In genomic region chr6:150336299-150336698, GRCh38 we compare ENCODE assay signal across 12 cellular contexts. TPM values are rescaled to one million over a fixed set of nuclear protein-coding genes. Genes with fewer than 3 reads are reported as not detected.
DNase-seq lines count a peak whose midpoint lies in the region; ATAC-seq, FAIRE-seq and TF ChIP-seq lines count a peak whose summit lies in the region.
"Had no signal": no experiment of that assay in that cellular context is flagged by ENCODE, and none has a peak within 500 bp of the region (broad histone marks: within the 10 kb centered on the region; RNA-seq: fewer than 3 reads in every experiment).

No MANE protein-coding gene starts in this region.

- ATAC-seq in HG03196 (IDR thresholded peaks at IDR 0.05; ENCODE audit: unreplicated experiment) (peak; percentile 63), GM12878 (peak; percentile 90), GM19328 (IDR thresholded peaks at IDR 0.05; ENCODE audit: unreplicated experiment) (no peak)

- POLR2A ChIA-PET in GM12878 (lab: Charles Lee): no interaction called here

- DNase-seq in NCI-H2107 treated with DMSO at 0.1 percent for 48 hours (lab: John Stamatoyannopoulos, UW; ENCODE audit: unreplicated experiment) (peak; percentile 11), NCI-H2107 (lab: John Stamatoyannopoulos, UW) (no peak), GM12878 (ENCODE audit: low read depth, low spot score) (peak; percentile 53), anterior cingulate cortex (lab: John Stamatoyannopoulos, UW) (no peak), NK-92 (lab: John Stamatoyannopoulos, UW; ENCODE audit: unreplicated experiment) (no peak)
- DNase-seq: activated naive CD4-positive, alpha-beta T cell treated with Interleukin-2 at 50 U/mL for 16 hours; stimulated activated CD4-positive, alpha-beta T cell treated with anti-CD3 and anti-CD28 coated beads, Interleukin-2, amount 100 ng/mL, for 24 hours had no signal

- H4K20me1 ChIP-seq in GM12878 (ENCODE audit: control insufficient read depth, insufficient read depth): no peaks in the 10 kb centered on the region

- BruUV-seq in GM12878 (replicated peaks; lab: Mats Ljungman, UMichigan): no TSS peak

- SMC1A ChIA-PET in GM12878 (lab: Charles Lee; ENCODE audit: uncharacterized antibody, unreplicated experiment): interaction anchor here (0.6 to 2.0 kb wide), 14 partner anchors 9 to 481 kb away, joined by 3 to 9 read pairs (median 3); no protein-coding TSS in a partner anchor

- no peak overlapping the region for H3K4me2 ChIP-seq in GM12878 (ENCODE audit: control insufficient read depth, insufficient read depth)

- 0% methylated on average over 4 of the region's 4 CpGs for WGBS in GM12878 (ENCODE audit: insufficient coverage, insufficient replicate concordance, low lambda C conversion rate, missing lambda C conversion rate)

- no peak for TF ChIP-seq POLR2A in GM12878 (IDR thresholded peaks at IDR 0.05; ENCODE audit: low read depth, low read length)

- RAD21 ChIA-PET in GM12878 (lab: Charles Lee; ENCODE audit: unreplicated experiment): interaction anchor here (1.0 to 1.7 kb wide), 5 partner anchors 12 to 479 kb away, joined by 3 to 8 read pairs (median 3); no protein-coding TSS in a partner anchor

- H3K9ac ChIP-seq in GM12878 (ENCODE audit: control insufficient read depth, insufficient read depth, low read length): no peak overlapping the region

- no peak overlapping the region for H2AFZ ChIP-seq in GM12878 (ENCODE audit: control insufficient read depth, low read depth, low read length)
- H2AFZ ChIP-seq in neuron (ENCODE audit: low read depth, low read length): peak overlapping the region; percentile 18

- H3K4me3 ChIP-seq in GM12878 (no peak overlapping the region), neuron (ENCODE audit: low read length) (no peak overlapping the region)

- H3K4me1 ChIP-seq in GM12878 (ENCODE audit: control insufficient read depth, insufficient read depth, low read length): no peaks in the 10 kb centered on the region
- peaks cover 14% of the 10 kb centered on the region for H3K4me1 ChIP-seq in neuron (ENCODE audit: insufficient read depth, low read length)

- H3K36me3 ChIP-seq in GM12878 (ENCODE audit: control insufficient read depth in 2 of 2, insufficient read depth in 2 of 2, low read length in 1 of 2) (no peaks in the 10 kb centered on the region), neuron (ENCODE audit: insufficient read depth, low read length) (no peaks in the 10 kb centered on the region)

- no peak for TF ChIP-seq RAD21 in GM12878 (IDR thresholded peaks at IDR 0.05; ENCODE audit: insufficient read depth, low read depth, low read length)

- in situ Hi-C loops in GM12878 (cut with MboI): loop anchor here (10.0 kb wide), 2 partner anchors 251 to 479 kb away; no protein-coding TSS in a partner anchor

- no peak for TF ChIP-seq CTCF in GM12878 (IDR thresholded peaks at IDR 0.05 in 2 of 3, conservative IDR thresholded peaks at IDR 0.05 in 1 of 3; ENCODE audit: control insufficient read depth in 2 of 3, extremely low read depth in 1 of 3, insufficient read depth in 1 of 3, low read depth in 3 of 3, low read length in 3 of 3)

- intact Hi-C loops in GM12878 (cut with micrococcal nuclease; ENCODE audit: unreplicated experiment): loop anchor here (5.0 to 10.0 kb wide), 3 partner anchors 171 to 481 kb away; no protein-coding TSS in a partner anchor

- peak; percentile 70 to 86; a peak in 3 of 4 replicates for TF ChIP-seq EP300 in GM12878 (IDR thresholded peaks at IDR 0.05; ENCODE audit: borderline replicate concordance in 1 of 2, control insufficient read depth in 1 of 2, low read depth in 2 of 2, low read length in 2 of 2)

- H3K27me3 ChIP-seq in GM12878 (replicated peaks in 1 of 2; ENCODE audit: control insufficient read depth in 2 of 2, insufficient read depth in 2 of 2, low read length in 1 of 2) (no peaks in the 10 kb centered on the region), neuron (ENCODE audit: insufficient read depth, low read length) (no peaks in the 10 kb centered on the region)

- no peak for FAIRE-seq in GM12878 (lab: Jason Lieb, UNC)

- no peak overlapping the region for H3K27ac ChIP-seq in GM12878 (ENCODE audit: control insufficient read depth, insufficient read depth)

- no peaks in the 10 kb centered on the region for H3K9me3 ChIP-seq in GM12878 (replicated peaks; ENCODE audit: control insufficient read depth, insufficient read depth, low read length)
- no peaks in the 10 kb centered on the region for H3K9me3 ChIP-seq in neuron (ENCODE audit: low read length)

- CTCF ChIA-PET in GM12878 (lab: Yijun Ruan, JAX): interaction anchor here (0.8 to 2.3 kb wide), 13 partner anchors 9 to 988 kb away, joined by 3 to 22 read pairs (median 4); no protein-coding TSS in a partner anchor

- H3K79me2 ChIP-seq in GM12878 (ENCODE audit: control insufficient read depth, insufficient read depth, low read length): no peaks in the 10 kb centered on the region

TF ChIP-seq in GM12878, 131 proteins besides CTCF, POLR2A, EP300 and RAD21 (continues in another document):
- TF ChIP-seq HSF1 (IDR thresholded peaks at IDR 0.05; ENCODE audit: low read depth, low read length) (no peak), TARDBP (IDR thresholded peaks at IDR 0.05; ENCODE audit: borderline replicate concordance) (no peak), NFXL1 (IDR thresholded peaks at IDR 0.05; ENCODE audit: borderline replicate concordance) (no peak), BMI1 (IDR thresholded peaks at IDR 0.05; ENCODE audit: borderline replicate concordance) (peak; percentile 72; the same call in 1 of the 2 replicates), TCF3 (IDR thresholded peaks at IDR 0.05; ENCODE audit: borderline replicate concordance, insufficient read depth, low read depth, low read length) (no peak), BRCA1 (IDR thresholded peaks at IDR 0.05; ENCODE audit: low read depth, low read length) (no peak), DPF2 (IDR thresholded peaks at IDR 0.05) (peak; percentile 70; the same call in 1 of the 2 replicates)
- TF ChIP-seq, protein P1, sequence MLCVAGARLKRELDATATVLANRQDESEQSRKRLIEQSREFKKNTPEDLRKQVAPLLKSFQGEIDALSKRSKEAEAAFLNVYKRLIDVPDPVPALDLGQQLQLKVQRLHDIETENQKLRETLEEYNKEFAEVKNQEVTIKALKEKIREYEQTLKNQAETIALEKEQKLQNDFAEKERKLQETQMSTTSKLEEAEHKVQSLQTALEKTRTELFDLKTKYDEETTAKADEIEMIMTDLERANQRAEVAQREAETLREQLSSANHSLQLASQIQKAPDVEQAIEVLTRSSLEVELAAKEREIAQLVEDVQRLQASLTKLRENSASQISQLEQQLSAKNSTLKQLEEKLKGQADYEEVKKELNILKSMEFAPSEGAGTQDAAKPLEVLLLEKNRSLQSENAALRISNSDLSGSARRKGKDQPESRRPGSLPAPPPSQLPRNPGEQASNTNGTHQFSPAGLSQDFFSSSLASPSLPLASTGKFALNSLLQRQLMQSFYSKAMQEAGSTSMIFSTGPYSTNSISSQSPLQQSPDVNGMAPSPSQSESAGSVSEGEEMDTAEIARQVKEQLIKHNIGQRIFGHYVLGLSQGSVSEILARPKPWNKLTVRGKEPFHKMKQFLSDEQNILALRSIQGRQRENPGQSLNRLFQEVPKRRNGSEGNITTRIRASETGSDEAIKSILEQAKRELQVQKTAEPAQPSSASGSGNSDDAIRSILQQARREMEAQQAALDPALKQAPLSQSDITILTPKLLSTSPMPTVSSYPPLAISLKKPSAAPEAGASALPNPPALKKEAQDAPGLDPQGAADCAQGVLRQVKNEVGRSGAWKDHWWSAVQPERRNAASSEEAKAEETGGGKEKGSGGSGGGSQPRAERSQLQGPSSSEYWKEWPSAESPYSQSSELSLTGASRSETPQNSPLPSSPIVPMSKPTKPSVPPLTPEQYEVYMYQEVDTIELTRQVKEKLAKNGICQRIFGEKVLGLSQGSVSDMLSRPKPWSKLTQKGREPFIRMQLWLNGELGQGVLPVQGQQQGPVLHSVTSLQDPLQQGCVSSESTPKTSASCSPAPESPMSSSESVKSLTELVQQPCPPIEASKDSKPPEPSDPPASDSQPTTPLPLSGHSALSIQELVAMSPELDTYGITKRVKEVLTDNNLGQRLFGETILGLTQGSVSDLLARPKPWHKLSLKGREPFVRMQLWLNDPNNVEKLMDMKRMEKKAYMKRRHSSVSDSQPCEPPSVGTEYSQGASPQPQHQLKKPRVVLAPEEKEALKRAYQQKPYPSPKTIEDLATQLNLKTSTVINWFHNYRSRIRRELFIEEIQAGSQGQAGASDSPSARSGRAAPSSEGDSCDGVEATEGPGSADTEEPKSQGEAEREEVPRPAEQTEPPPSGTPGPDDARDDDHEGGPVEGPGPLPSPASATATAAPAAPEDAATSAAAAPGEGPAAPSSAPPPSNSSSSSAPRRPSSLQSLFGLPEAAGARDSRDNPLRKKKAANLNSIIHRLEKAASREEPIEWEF (IDR thresholded peaks at IDR 0.05; ENCODE audit: insufficient replicate concordance, low read depth, low read length): peak; percentile 38

RNA-seq across cellular contexts. Expression of gene IYD, which starts 32.5 kb away (rescaled TPM):
- total RNA-seq in GM12878 (2013; cell fraction: nucleolus; rRNA removed): not detected in 2 replicates
- not detected in 2 replicates for total RNA-seq in GM12878 (2014; rRNA removed)
- total RNA-seq in GM12878 (2014; rRNA removed; fragmentation: Illumina TruSeq; extraction: Trizol): not detected in 2 replicates
- total RNA-seq in GM12878 (2021): 0.24 TPM in 1 of 2 replicates, not detected in the other
- polyA plus RNA-seq in GM12878 (2011; ENCODE audit: low read depth): not detected
- 0.03 and 0.07 TPM in 2 replicates for polyA plus RNA-seq in GM12878 (2011; rRNA removed)
- polyA plus RNA-seq in GM12878 (2011; cell fraction: cytosol; rRNA removed): under 0.01 and 0.01 TPM in 2 replicates
- polyA plus RNA-seq in GM12878 (2011; cell fraction: nucleus; rRNA removed): 0.01 and 0.03 TPM in 2 replicates
- not detected in 2 replicates for polyA plus RNA-seq in GM12878 (2012)
- polyA plus RNA-seq in GM12878 (2014; fragmentation: Illumina TruSeq; extraction: Trizol): not detected in 2 replicates
- not detected for polyA plus RNA-seq in GM12878 (2014; fragmentation: Nextera tagmentation; extraction: Ambion mirVana)
- polyA plus RNA-seq in GM12878 (2014; rRNA removed): not detected in 2 replicates
- not detected for polyA plus RNA-seq in GM12878 (2016; fragmentation: Nextera tagmentation; extraction: Ambion mirVana)
- not detected in 2 replicates for polyA minus RNA-seq in GM12878 (2011; rRNA and poly(A)+ RNA removed)
- not detected in 2 replicates for polyA minus RNA-seq in GM12878 (2011; cell fraction: cytosol; rRNA and poly(A)+ RNA removed)
- polyA minus RNA-seq in GM12878 (2011; cell fraction: nucleus; rRNA and poly(A)+ RNA removed): not detected in 2 replicates
- total RNA-seq: T-helper 2 cell treated with Interferon-gamma antibody and Interleukin-4, amounts not matched to agents 100 ng/mL and 5 ng/mL, for 36 hours had no signal
- polyA plus RNA-seq: AG04450 had no signal

Comparison
In these comparisons a context has a peak if more than half of its experiments do, and no peak if none do; other contexts are left out.
1. DNase-seq: peak in NCI-H2107 treated with DMSO at 0.1 percent for 48 hours (single experiment) and GM12878 (single experiment); none in NCI-H2107 (single experiment), anterior cingulate cortex (0 of 58) and NK-92 (single experiment).